Comparison of ENCODE assay signal across 14 cellular contexts in genomic region chr17:42989726-42990652, GRCh38. TPM values are rescaled to one million over a fixed set of nuclear protein-coding genes. Genes with fewer than 3 reads are reported as not detected.
DNase-seq lines count a peak whose midpoint lies in the region; ATAC-seq, FAIRE-seq and TF ChIP-seq lines count a peak whose summit lies in the region.
"Had no signal": no experiment of that assay in that cellular context is flagged by ENCODE, and none has a peak within 500 bp of the region (broad histone marks: within the 10 kb centered on the region; RNA-seq: fewer than 3 reads in every experiment).

No MANE protein-coding gene starts in this region.

- H3K4me3 ChIP-seq in LNCaP clone FGC (ENCODE audit: low read depth, low read length), result no peak overlapping the region
- no peak overlapping the region for H3K4me3 ChIP-seq in mammary epithelial cell (replicated peaks in 1 of 3; ENCODE audit: insufficient read depth in 1 of 3, low read depth in 2 of 3, low read length in 3 of 3)
- no peak overlapping the region for H3K4me3 ChIP-seq in mucosa of descending colon
- no peak overlapping the region for H3K4me3 ChIP-seq in upper lobe of left lung

- intact Hi-C loops in mammary epithelial cell (cut with micrococcal nuclease), result loop anchor here (1.0 kb wide), 2 partner anchors 8 to 10 kb away; partner anchors contain the start of genes PTGES3L, RPL27 and RUNDC1
- intact Hi-C loops in mucosa of descending colon (cut with DNase I, micrococcal nuclease), result no loop called here

- dilution Hi-C loops in mammary epithelial cell (cut with HindIII; ENCODE audit: low sequenced_read_pairs), result no loop called here

- CTCF ChIA-PET in mammary epithelial cell (lab: Charles Lee; ENCODE audit: low non-redundant PET), result no interaction called here

- peak overlapping the region; percentile 70 for H3K27ac ChIP-seq in C4-2B
- H3K27ac ChIP-seq in mammary epithelial cell (ENCODE audit: insufficient read depth, low read depth, low read length), result peak overlapping the region; percentile 59
- no peak overlapping the region for H3K27ac ChIP-seq in upper lobe of left lung

- FAIRE-seq in H54 (lab: Jason Lieb, UNC), result no peak

- TSS peak; percentile 26 for BruUV-seq in mammary epithelial cell (replicated peaks; lab: Mats Ljungman, UMichigan)

- peak; percentile 31 for ATAC-seq in mucosa of descending colon
- no peak for ATAC-seq in upper lobe of left lung (ENCODE audit: low FRiP score in 2 of 2)
- ATAC-seq: stimulated activated naive CD8-positive, alpha-beta T cell treated with anti-CD3 and anti-CD28 coated beads, Interleukin-15, amount 100 ng/mL, for 72 hours had no signal

- TF ChIP-seq CTCF in C4-2B (conservative IDR thresholded peaks at IDR 0.05) (no peak), LNCaP clone FGC (IDR thresholded peaks at IDR 0.05; ENCODE audit: control insufficient read depth, extremely low read depth, insufficient read depth) (no peak), mammary epithelial cell (conservative IDR thresholded peaks at IDR 0.05 in 1 of 2, IDR thresholded peaks at IDR 0.05 in 1 of 2; ENCODE audit: extremely low read depth in 1 of 2, insufficient read depth in 1 of 2, low read depth in 1 of 2, low read length in 2 of 2) (no peak), mucosa of descending colon (IDR thresholded peaks at IDR 0.05) (no peak), upper lobe of left lung (IDR thresholded peaks at IDR 0.05) (no peak)

- no peak for TF ChIP-seq EP300 in upper lobe of left lung (IDR thresholded peaks at IDR 0.05)

- H3K36me3 ChIP-seq in mammary epithelial cell (ENCODE audit: insufficient read depth, low read length) (peaks cover 25% of the 10 kb centered on the region), mucosa of descending colon (ENCODE audit: low read depth) (peaks cover 22% of the 10 kb centered on the region), upper lobe of left lung (peaks cover 44 to 89% (median 71%) of the 10 kb centered on the region in 4 donors)

- in situ Hi-C loops in mammary epithelial cell (cut with MboI; ENCODE audit: low sequenced_read_pairs in 2 of 2), result loop anchor here in 1 of 2 donors (10.0 kb wide), 1 partner anchor 155 kb away; the partner anchor contains the start of gene PSME3

- H3K79me2 ChIP-seq in mammary epithelial cell (ENCODE audit: insufficient read depth, low read length), result peaks cover 25% of the 10 kb centered on the region

- peak; percentile 56 for DNase-seq in LNCaP clone FGC (ENCODE audit: low read depth)
- peak; percentile 65 for DNase-seq in mammary epithelial cell
- no peak for DNase-seq in mucosa of descending colon
- DNase-seq in upper lobe of left lung, result no peak
- DNase-seq in SW480 (ENCODE audit: low spot score), result no peak
- no peak for DNase-seq in CD1c-positive myeloid dendritic cell (ENCODE audit: extremely low spot score)
- no peak for DNase-seq in H54 (ENCODE audit: insufficient read length, low spot score)
- DNase-seq: activated CD4-positive, alpha-beta T cell treated with anti-CD3 and anti-CD28 coated beads, Interleukin-2, amount 10 ng/mL, durations not matched to agents 24 days and 14 days; CD4-positive, alpha-beta T cell; erythroblast; NCI-H2107; stimulated activated CD4-positive, alpha-beta T cell treated with anti-CD3 and anti-CD28 coated beads, Interleukin-1b, Interleukin-23, amount 100 ng/mL, for 48 hours; stimulated activated naive CD8-positive, alpha-beta T cell treated with anti-CD3 and anti-CD28 coated beads, Interleukin-15, amount 100 ng/mL, for 72 hours had no signal

- peak overlapping the region; percentile 49 for H3K4me2 ChIP-seq in mammary epithelial cell (ENCODE audit: insufficient read depth, low read depth, low read length)

- no peaks in the 10 kb centered on the region for H3K27me3 ChIP-seq in mammary epithelial cell (ENCODE audit: insufficient read depth, low read length)
- H3K27me3 ChIP-seq in upper lobe of left lung, result no peaks in the 10 kb centered on the region

- no peak for TF ChIP-seq POLR2A in upper lobe of left lung (IDR thresholded peaks at IDR 0.05)
- no peak for TF ChIP-seq POLR2A in H54 (IDR thresholded peaks at IDR 0.05; ENCODE audit: low read depth, low read length)

- H3K4me1 ChIP-seq in mammary epithelial cell (ENCODE audit: insufficient read depth, low read length) (peaks cover 32% of the 10 kb centered on the region), mucosa of descending colon (ENCODE audit: low read depth) (no peaks in the 10 kb centered on the region), upper lobe of left lung (peaks cover 0 to 15% (median 2%) of the 10 kb centered on the region in 4 donors)

- no peak overlapping the region for H3K9ac ChIP-seq in mammary epithelial cell (ENCODE audit: insufficient read depth, low read length)

- WGBS in mammary epithelial cell (ENCODE audit: low coverage, missing lambda C conversion rate), result 57% methylated on average over 6 of the region's 6 CpGs
- WGBS in upper lobe of left lung, 2 donors, result 82 to 89% methylated on average over 6 of the region's 6 CpGs

- H3K9me3 ChIP-seq in mammary epithelial cell (replicated peaks; ENCODE audit: insufficient read depth, low read length), result no peaks in the 10 kb centered on the region
- no peaks in the 10 kb centered on the region for H3K9me3 ChIP-seq in mucosa of descending colon
- H3K9me3 ChIP-seq in upper lobe of left lung, result no peaks in the 10 kb centered on the region

- no peaks in the 10 kb centered on the region for H4K20me1 ChIP-seq in mammary epithelial cell (ENCODE audit: insufficient read depth, low read length)

- H2AFZ ChIP-seq in mammary epithelial cell (ENCODE audit: low read depth, low read length), result no peak overlapping the region

RNA-seq across cellular contexts. Expression of gene RPL27, which starts 8.2 kb away (rescaled TPM):
- 1,000 to 10,000 TPM in 1 of 2 donors, 100 to 1,000 TPM in 1; 634 to 1,021 TPM for total RNA-seq in mammary epithelial cell
- 3,340 TPM for polyA plus RNA-seq in mammary epithelial cell
- polyA minus RNA-seq in mammary epithelial cell, result 1,201 TPM
- total RNA-seq in mucosa of descending colon, result 100 to 1,000 TPM; 459 to 804 (median 648) TPM
- 1,000 to 10,000 TPM in 2 of 6 donors, 100 to 1,000 TPM in 4; 534 to 1,192 (median 783) TPM for total RNA-seq in upper lobe of left lung

RNA-seq across cellular contexts. Expression of gene RUNDC1, which starts 9.6 kb away (rescaled TPM):
- total RNA-seq in mammary epithelial cell (10 to 100 TPM; 14.5 to 16.2 TPM), mucosa of descending colon (10 to 100 TPM; 22.2 to 27.0 (median 26.2) TPM), upper lobe of left lung (10 to 100 TPM; 13.6 to 26.2 (median 17.5) TPM)
- 12.6 TPM for polyA plus RNA-seq in mammary epithelial cell
- 12.5 TPM for polyA minus RNA-seq in mammary epithelial cell

RNA-seq across cellular contexts. Expression of gene PTGES3L, which starts 10.1 kb away (rescaled TPM):
- total RNA-seq in mammary epithelial cell (1 to 10 TPM; 1.6 to 2.3 TPM), mucosa of descending colon (1 to 10 TPM; 3.8 to 5.5 (median 4.4) TPM), upper lobe of left lung (1 to 10 TPM in 2 of 6 donors, under 1 TPM in 3, not detected in 1; 0.11 to 7.3 (median 0.76) TPM)
- polyA plus RNA-seq in mammary epithelial cell, result 0.40 TPM
- 3.2 TPM for polyA minus RNA-seq in mammary epithelial cell

RNA-seq across cellular contexts. Expression of gene IFI35, which starts 16.6 kb away (rescaled TPM):
- total RNA-seq in mammary epithelial cell (1 to 10 TPM; 6.7 to 7.3 TPM), mucosa of descending colon (10 to 100 TPM; 39.2 to 58.2 (median 39.3) TPM), upper lobe of left lung (10 to 100 TPM; 17.8 to 69.0 (median 45.4) TPM)
- 8.3 TPM for polyA plus RNA-seq in mammary epithelial cell
- polyA minus RNA-seq in mammary epithelial cell, result 12.2 TPM

RNA-seq across cellular contexts. Expression of gene AARSD1, which starts 25.7 kb away (rescaled TPM):
- 10 to 100 TPM; 15.7 to 53.0 TPM for total RNA-seq in mammary epithelial cell
- polyA plus RNA-seq in mammary epithelial cell, result 37.7 TPM
- 19.7 TPM for polyA minus RNA-seq in mammary epithelial cell
- total RNA-seq in mucosa of descending colon, result 10 to 100 TPM; 25.9 to 30.7 (median 29.4) TPM
- total RNA-seq in upper lobe of left lung, result 10 to 100 TPM; 10.9 to 70.2 (median 23.6) TPM

Comparison
In these comparisons a context has a peak if more than half of its experiments do, and no peak if none do; other contexts are left out.
1. H3K27ac ChIP-seq: peak in C4-2B (single experiment) and mammary epithelial cell (single experiment); none in upper lobe of left lung (0 of 4).
2. DNase-seq: peak in LNCaP clone FGC (single experiment) and mammary epithelial cell (single experiment); none in mucosa of descending colon (0 of 3), upper lobe of left lung (0 of 2), SW480 (single experiment), CD1c-positive myeloid dendritic cell (single experiment) and H54 (single experiment).